Comparison of ENCODE assay signal across 8 cellular contexts in the genomic region with DNA sequence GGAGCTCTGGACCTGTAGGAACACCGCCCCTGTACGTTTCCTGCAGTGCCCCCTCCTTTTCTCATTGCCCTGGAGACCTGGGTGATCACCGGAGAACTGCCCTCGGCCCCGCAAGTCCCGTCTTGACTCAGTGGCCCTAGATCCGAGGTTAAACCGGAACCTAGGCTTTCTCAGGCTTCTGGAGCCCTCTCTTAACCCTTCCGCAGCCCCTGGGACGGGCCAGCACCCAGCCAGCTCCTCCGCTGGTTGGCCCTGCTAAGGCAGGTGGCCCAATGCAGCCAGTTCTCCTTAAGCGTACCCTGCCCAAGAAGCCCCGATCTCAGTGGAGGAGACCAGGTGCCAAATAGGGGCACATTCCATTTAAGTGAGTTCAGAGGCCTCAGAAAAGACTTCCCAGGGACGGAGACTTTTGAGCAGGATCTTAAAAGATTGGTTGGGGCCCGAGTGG. TPM values are rescaled to one million over a fixed set of nuclear protein-coding genes. Genes with fewer than 3 reads are reported as not detected.
DNase-seq lines count a peak whose midpoint lies in the region; TF ChIP-seq lines count a peak whose summit lies in the region.

No MANE protein-coding gene starts in this region.

- H3K36me3 ChIP-seq in H7 (replicated peaks; ENCODE audit: control insufficient read depth, insufficient read depth, low read length) (no peaks in the 10 kb centered on the region), OCI-LY3 (replicated peaks; ENCODE audit: low read depth, low read length) (no peaks in the 10 kb centered on the region)

- H4K20me1 ChIP-seq in OCI-LY3 (ENCODE audit: insufficient read depth, low read length): no peaks in the 10 kb centered on the region

- H3K27me3 ChIP-seq in H7 (ENCODE audit: control insufficient read depth, insufficient read depth, low read length) (no peaks in the 10 kb centered on the region), OCI-LY3 (ENCODE audit: low read depth, low read length) (no peaks in the 10 kb centered on the region)

- in situ Hi-C loops in T47D (cut with HindIII; ENCODE audit: low pct_unique_long_range_greater_than_20kb, low sequenced_read_pairs): no loop called here

- H3K9me3 ChIP-seq in OCI-LY3 (ENCODE audit: insufficient read depth, low read length): no peaks in the 10 kb centered on the region

- H3K4me2 ChIP-seq in OCI-LY3 (ENCODE audit: low read length): peak overlapping the region; percentile 70

- H3K79me2 ChIP-seq in OCI-LY3 (ENCODE audit: low read length): no peaks in the 10 kb centered on the region

- H3K4me3 ChIP-seq in H7 (ENCODE audit: insufficient read depth, low read depth, low read length) (peak overlapping the region; percentile 93), OCI-LY3 (ENCODE audit: low read length) (peak overlapping the region; percentile 85)

- peak; percentile 45 for DNase-seq in EL
- peak; percentile 90 for DNase-seq in H7
- DNase-seq in T47D (ENCODE audit: low read depth in 1 of 2, low spot score in 1 of 2): peak; percentile 67 to 86
- DNase-seq in islet precursor cell: peak; percentile 92
- peak; percentile 61 for DNase-seq in stimulated activated CD4-positive, alpha-beta T cell treated with anti-CD3 and anti-CD28 coated beads, Interleukin-15, amount 100 ng/mL, for 24 hours
- DNase-seq in DMS153 treated with DMSO at 0.1 percent for 48 hours (lab: John Stamatoyannopoulos, UW; ENCODE audit: unreplicated experiment): no peak
- DNase-seq in mesenteric fat pad (ENCODE audit: low spot score): no peak

- H2AFZ ChIP-seq in OCI-LY3 (ENCODE audit: low read depth, low read length): peak overlapping the region; percentile 77

- no peak for TF ChIP-seq CTCF in OCI-LY3 (IDR thresholded peaks at IDR 0.05; ENCODE audit: low read depth, low read length)

- H3K4me1 ChIP-seq in OCI-LY3 (ENCODE audit: low read length): peaks cover 3% of the 10 kb centered on the region; the same call in 1 of the 2 replicates

- peak overlapping the region; percentile 56 for H3K27ac ChIP-seq in OCI-LY3 (ENCODE audit: low read length)

- H3K9ac ChIP-seq in OCI-LY3 (ENCODE audit: low read length): peak overlapping the region; percentile 87

RNA-seq across cellular contexts. Expression of a gene that starts 0.8 kb away (rescaled TPM):
- total RNA-seq in H7 (2014; rRNA removed; shearing (Covaris generic)): 34.0 and 44.0 TPM in 2 replicates
- 16.3 TPM for total RNA-seq in mesenteric fat pad

RNA-seq across cellular contexts. Expression of a gene that starts 16.0 kb away (rescaled TPM):
- total RNA-seq in H7 (2014; rRNA removed; shearing (Covaris generic)): not detected in 2 replicates
- total RNA-seq in mesenteric fat pad: not detected

RNA-seq across cellular contexts. Expression of a gene that starts 20.4 kb away (rescaled TPM):
- 0.31 and 0.37 TPM in 2 replicates for total RNA-seq in H7 (2014; rRNA removed; shearing (Covaris generic))
- total RNA-seq in mesenteric fat pad: not detected

RNA-seq across cellular contexts. Expression of a gene that starts 36.8 kb away (rescaled TPM):
- total RNA-seq in H7 (2014; rRNA removed; shearing (Covaris generic)): 16.1 and 23.6 TPM in 2 replicates
- 30.4 TPM for total RNA-seq in mesenteric fat pad

RNA-seq across cellular contexts. Expression of a gene that starts 47.9 kb away (rescaled TPM):
- 21.2 and 33.2 TPM in 2 replicates for total RNA-seq in H7 (2014; rRNA removed; shearing (Covaris generic))
- total RNA-seq in mesenteric fat pad: 13.5 TPM

Comparison
In these comparisons a context has a peak if more than half of its experiments do, and no peak if none do; other contexts are left out.
1. DNase-seq: peak in EL (single experiment), H7 (single experiment), T47D (2 of 2), islet precursor cell (single experiment) and stimulated activated CD4-positive, alpha-beta T cell treated with anti-CD3 and anti-CD28 coated beads, Interleukin-15, amount 100 ng/mL, for 24 hours (single experiment); none in DMS153 treated with DMSO at 0.1 percent for 48 hours (single experiment) and mesenteric fat pad (single experiment).